Comparison of ENCODE assay signal across 9 cellular contexts in the genomic region with DNA sequence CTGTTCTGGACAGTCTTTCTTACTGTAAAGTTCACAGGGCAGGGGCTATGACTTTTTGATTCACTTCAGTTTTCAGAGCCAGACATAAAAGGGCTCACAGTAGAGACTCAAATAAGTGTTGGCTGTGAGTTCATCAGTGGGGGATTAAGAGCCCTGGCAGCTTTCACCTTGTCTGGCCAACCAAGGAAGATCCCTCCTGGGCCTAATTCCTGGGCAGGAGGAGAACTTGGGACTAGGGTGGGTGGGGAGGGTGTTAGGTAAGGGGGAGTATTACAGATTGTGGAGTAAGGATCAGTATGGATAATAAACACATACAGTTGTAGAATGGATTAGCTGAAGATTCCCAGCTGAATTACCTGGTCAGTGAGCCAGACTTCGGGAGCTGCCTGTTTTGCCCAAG. TPM values are rescaled to one million over a fixed set of nuclear protein-coding genes. Genes with fewer than 3 reads are reported as not detected.
A peak's percentile ranks its signal among the peaks of the same experiment; 100 is the strongest.
DNase-seq lines count a peak whose midpoint lies in the region; ATAC-seq and TF ChIP-seq lines count a peak whose summit lies in the region.
"Had no signal": no experiment of that assay in that cellular context is flagged by ENCODE, and none has a peak within 500 bp of the region (broad histone marks: within the 10 kb centered on the region; RNA-seq: fewer than 3 reads in every experiment).

No MANE protein-coding gene starts in this region.

- no peak overlapping the region for H2BK5ac ChIP-seq in neuronal stem cell (ENCODE audit: low read length)

- H3K4me2 ChIP-seq in MM.1S (ENCODE audit: low read depth, low read length) (peak overlapping the region; percentile 90; the same call in 1 of the 2 replicates), neuronal stem cell (ENCODE audit: insufficient read depth, low read length, poor library complexity, severe bottlenecking) (no peak overlapping the region)

- H3K79me1 ChIP-seq in neuronal stem cell (ENCODE audit: low read depth, low read length): no peaks in the 10 kb centered on the region

- no peaks in the 10 kb centered on the region for H3K36me3 ChIP-seq in CD4-positive, CD25-positive, alpha-beta regulatory T cell (ENCODE audit: control insufficient read depth, insufficient read depth, low read length)
- H3K36me3 ChIP-seq in MM.1S (replicated peaks; ENCODE audit: insufficient read depth, low read length) (no peaks in the 10 kb centered on the region), duodenal mucosa (ENCODE audit: control insufficient read depth in 1 of 2, insufficient read depth in 2 of 2, low read length in 2 of 2) (no peaks in the 10 kb centered on the region), neuronal stem cell (replicated peaks in 1 of 2; ENCODE audit: control insufficient read depth in 2 of 2, insufficient read depth in 2 of 2, low read length in 2 of 2) (no peaks in the 10 kb centered on the region)

- no peak overlapping the region for H2BK120ac ChIP-seq in neuronal stem cell (ENCODE audit: low read depth, low read length)

- H3F3A ChIP-seq in MM.1S (ENCODE audit: insufficient read depth, low read length): 0 out of 2 replicates have a peak, but pooled peaks cover 5% of the 10 kb centered on the region

- H3K4ac ChIP-seq in neuronal stem cell (ENCODE audit: low read length): no peak overlapping the region

- DNase-seq in CD4-positive, CD25-positive, alpha-beta regulatory T cell: no peak
- DNase-seq in MM.1S (no peak), neuronal stem cell (ENCODE audit: low spot score) (no peak), GM20000 (ENCODE audit: low spot score) (no peak), NCI-H526 (lab: John Stamatoyannopoulos, UW) (no peak), NCI-H2196 (lab: John Stamatoyannopoulos, UW; ENCODE audit: unreplicated experiment) (no peak)
- no peak for DNase-seq in activated effector memory CD4-positive, alpha-beta T cell treated with Interleukin-2 at 50 U/mL for 16 hours
- DNase-seq: SIG-M5 had no signal

- H3K4me1 ChIP-seq in CD4-positive, CD25-positive, alpha-beta regulatory T cell (ENCODE audit: control insufficient read depth, insufficient read depth, low read length, poor library complexity, severe bottlenecking): peaks cover 22% of the 10 kb centered on the region
- H3K4me1 ChIP-seq in MM.1S (ENCODE audit: low read length): peaks cover 6% of the 10 kb centered on the region; the same call in 1 of the 2 replicates
- peaks cover 16 to 24% of the 10 kb centered on the region in 2 donors for H3K4me1 ChIP-seq in duodenal mucosa (ENCODE audit: control insufficient read depth in 1 of 2, insufficient read depth in 2 of 2, low read length in 2 of 2)
- H3K4me1 ChIP-seq in neuronal stem cell (ENCODE audit: control insufficient read depth in 2 of 2, insufficient read depth in 1 of 2, low read depth in 1 of 2, low read length in 2 of 2): peaks cover 8 to 12% of the 10 kb centered on the region in 2 donors

- H3K27me3 ChIP-seq in CD4-positive, CD25-positive, alpha-beta regulatory T cell (ENCODE audit: control insufficient read depth, insufficient read depth, low read length): no peaks in the 10 kb centered on the region
- H3K27me3 ChIP-seq in MM.1S (replicated peaks; ENCODE audit: insufficient read depth, low read length) (no peaks in the 10 kb centered on the region), duodenal mucosa (ENCODE audit: control insufficient read depth in 1 of 2, insufficient read depth in 2 of 2, low read length in 2 of 2) (no peaks in the 10 kb centered on the region), neuronal stem cell (ENCODE audit: control insufficient read depth in 3 of 3, insufficient read depth in 3 of 3, low read depth in 1 of 3, low read length in 3 of 3) (peaks cover 0 to 24% (median 8%) of the 10 kb centered on the region in 3 experiments)

- peak overlapping the region in 2 of 3 donors; percentile 67 to 98 for H3K27ac Mint-ChIP-seq in CD4-positive, CD25-positive, alpha-beta regulatory T cell

- no peak overlapping the region for H3K14ac ChIP-seq in neuronal stem cell (ENCODE audit: low read length)

- peak overlapping the region; percentile 86 to 98 (median 96) for H3K4me3 Mint-ChIP-seq in CD4-positive, CD25-positive, alpha-beta regulatory T cell

- peaks cover 5 to 35% (median 15%) of the 10 kb centered on the region in 4 donors for H3K4me1 Mint-ChIP-seq in CD4-positive, CD25-positive, alpha-beta regulatory T cell

- H3K18ac ChIP-seq in neuronal stem cell (ENCODE audit: low read length): no peak overlapping the region

- no peaks in the 10 kb centered on the region for H4K20me1 ChIP-seq in MM.1S (ENCODE audit: insufficient read depth, low read length)

- H3K36me3 Mint-ChIP-seq in CD4-positive, CD25-positive, alpha-beta regulatory T cell: peaks cover 3% of the 10 kb centered on the region

- H3K27me3 Mint-ChIP-seq in CD4-positive, CD25-positive, alpha-beta regulatory T cell: no peaks in the 10 kb centered on the region

- H3K23ac ChIP-seq in neuronal stem cell (ENCODE audit: low read depth, low read length, poor library complexity): no peak overlapping the region

- no peak overlapping the region for H3K4me3 ChIP-seq in CD4-positive, CD25-positive, alpha-beta regulatory T cell (ENCODE audit: low read depth, low read length)
- no peak overlapping the region; the same call in 1 of the 2 replicates for H3K4me3 ChIP-seq in MM.1S (ENCODE audit: low read length)
- H3K4me3 ChIP-seq in duodenal mucosa (ENCODE audit: low read depth in 1 of 2, low read length in 2 of 2): peak overlapping the region; percentile 85 to 90
- H3K4me3 ChIP-seq in neuronal stem cell (ENCODE audit: low read length in 2 of 2): peak overlapping the region in 1 of 2 donors; percentile 77

- WGBS in neuronal stem cell (ENCODE audit: extremely low coverage in 2 of 2, insufficient read length in 2 of 2, insufficient replicate concordance in 1 of 2), 2 donors: no CpG with 5 or more reads among the region's 1 CpG

- peaks cover 36% of the 10 kb centered on the region for H3K79me2 ChIP-seq in MM.1S (ENCODE audit: low read length)

- no peak overlapping the region for H2AK5ac ChIP-seq in neuronal stem cell (ENCODE audit: low read depth, low read length)

- H3K27ac ChIP-seq in CD4-positive, CD25-positive, alpha-beta regulatory T cell (ENCODE audit: insufficient read depth, low read length, poor library complexity, severe bottlenecking): no peak overlapping the region
- H3K27ac ChIP-seq in MM.1S (ENCODE audit: low read length): no peak overlapping the region
- no peak overlapping the region for H3K27ac ChIP-seq in duodenal mucosa (ENCODE audit: low read depth, low read length)
- no peak overlapping the region for H3K27ac ChIP-seq in neuronal stem cell (replicated peaks; ENCODE audit: low read length)

- no peak overlapping the region for H4K91ac ChIP-seq in neuronal stem cell (ENCODE audit: low read depth, low read length, poor library complexity)

- H2BK15ac ChIP-seq in neuronal stem cell (ENCODE audit: low read length): no peak overlapping the region

- no peak for ATAC-seq in CD4-positive, CD25-positive, alpha-beta regulatory T cell (ENCODE audit: low read depth in 2 of 2)

- H2BK12ac ChIP-seq in neuronal stem cell (ENCODE audit: low read length): no peak overlapping the region

- H3K9ac ChIP-seq in MM.1S (ENCODE audit: low read length) (no peak overlapping the region), duodenal mucosa (ENCODE audit: low read depth in 1 of 2, low read length in 2 of 2) (peak overlapping the region; percentile 70 to 89), neuronal stem cell (ENCODE audit: low read depth, low read length, poor library complexity) (no peak overlapping the region)

- no peaks in the 10 kb centered on the region for H3K9me3 ChIP-seq in CD4-positive, CD25-positive, alpha-beta regulatory T cell (ENCODE audit: control insufficient read depth in 2 of 2, low read length in 2 of 2)
- no peaks in the 10 kb centered on the region for H3K9me3 ChIP-seq in MM.1S (replicated peaks; ENCODE audit: insufficient read depth, low read length)
- no peaks in the 10 kb centered on the region for H3K9me3 ChIP-seq in duodenal mucosa (ENCODE audit: control insufficient read depth in 1 of 2, low read length in 2 of 2)
- H3K9me3 ChIP-seq in neuronal stem cell (replicated peaks in 1 of 2; ENCODE audit: control insufficient read depth in 2 of 2, insufficient read depth in 1 of 2, low read depth in 1 of 2, low read length in 2 of 2): no peaks in the 10 kb centered on the region

- H2AFZ ChIP-seq in MM.1S (ENCODE audit: low read length) (peak overlapping the region; percentile 76), neuronal stem cell (ENCODE audit: low read length) (peak overlapping the region; percentile 100)

- TF ChIP-seq CTCF in MM.1S (IDR thresholded peaks at IDR 0.05; ENCODE audit: low read length) (no peak), GM20000 (IDR thresholded peaks at IDR 0.05; ENCODE audit: extremely low read depth, missing control alignments) (no peak)

- H3K9me2 ChIP-seq in MM.1S (replicated peaks; ENCODE audit: insufficient read depth, low read length): no peaks in the 10 kb centered on the region

- no peak overlapping the region for H4K8ac ChIP-seq in neuronal stem cell (ENCODE audit: low read depth, low read length)

- no peaks in the 10 kb centered on the region for H3K9me3 Mint-ChIP-seq in CD4-positive, CD25-positive, alpha-beta regulatory T cell

RNA-seq across cellular contexts. Expression of a gene that starts 0.9 kb away (rescaled TPM):
- 8.0 TPM for total RNA-seq in CD4-positive, CD25-positive, alpha-beta regulatory T cell
- polyA plus RNA-seq in CD4-positive, CD25-positive, alpha-beta regulatory T cell: 1 to 10 TPM; 1.0 to 2.0 (median 1.7) TPM
- 2.9 TPM for polyA plus RNA-seq in neuronal stem cell (2013, experiment 1 of 2)
- 3.1 TPM for polyA plus RNA-seq in neuronal stem cell (2013, experiment 2 of 2)

RNA-seq across cellular contexts. Expression of a gene that starts 40.3 kb away (rescaled TPM):
- 30.8 TPM for total RNA-seq in CD4-positive, CD25-positive, alpha-beta regulatory T cell
- polyA plus RNA-seq in CD4-positive, CD25-positive, alpha-beta regulatory T cell: 10 to 100 TPM; 15.4 to 24.0 (median 19.7) TPM
- polyA plus RNA-seq in neuronal stem cell (2013, experiment 1 of 2): 8.1 TPM
- 7.9 TPM for polyA plus RNA-seq in neuronal stem cell (2013, experiment 2 of 2)

Comparison
In these comparisons a context has a peak if more than half of its experiments do, and no peak if none do; other contexts are left out.
1. H3K4me3 ChIP-seq: peak in duodenal mucosa (2 of 2); none in CD4-positive, CD25-positive, alpha-beta regulatory T cell (single experiment) and MM.1S (single experiment).
2. H3K9ac ChIP-seq: peak in duodenal mucosa (2 of 2); none in MM.1S (single experiment) and neuronal stem cell (single experiment).